ENCODE assay signal across 14 cellular contexts in genomic region chr5:111163000-111163399, GRCh38.
A peak's percentile ranks its signal among the peaks of the same experiment; 100 is the strongest.
DNase-seq lines count a peak whose midpoint lies in the region; ATAC-seq and TF ChIP-seq lines count a peak whose summit lies in the region.
"Had no signal": no experiment of that assay in that cellular context is flagged by ENCODE, and none has a peak within 500 bp of the region (broad histone marks: within the 10 kb centered on the region; RNA-seq: fewer than 3 reads in every experiment).

No MANE protein-coding gene starts in this region.

- peaks cover 19% of the 10 kb centered on the region for H3K4me1 Mint-ChIP-seq in activated CD4-positive, alpha-beta T cell treated with anti-CD3 and anti-CD28 coated beads for 36 hours
- H3K4me1 Mint-ChIP-seq in naive thymus-derived CD8-positive, alpha-beta T cell: peaks cover 0 to 4% (median 1%) of the 10 kb centered on the region in 4 donors
- H3K4me1 Mint-ChIP-seq: CD14-positive monocyte had no signal

- no peaks in the 10 kb centered on the region for H3K36me3 Mint-ChIP-seq in activated CD4-positive, alpha-beta T cell treated with anti-CD3 and anti-CD28 coated beads for 36 hours (ENCODE audit: low read depth)
- no peaks in the 10 kb centered on the region for H3K36me3 Mint-ChIP-seq in naive thymus-derived CD8-positive, alpha-beta T cell
- H3K36me3 Mint-ChIP-seq: CD14-positive monocyte; CD8-positive, alpha-beta memory T cell had no signal

- no peaks in the 10 kb centered on the region for H3K79me2 ChIP-seq in osteoblast (ENCODE audit: insufficient read depth, low read length)

- H3K4me3 ChIP-seq in osteoblast (ENCODE audit: insufficient read depth, low read length): no peak overlapping the region

- intact Hi-C loops in activated CD4-positive, alpha-beta T cell treated with anti-CD3 and anti-CD28 coated beads for 36 hours (cut with DNase I, micrococcal nuclease): no loop called here

- H3K9me3 ChIP-seq in osteoblast (ENCODE audit: low read depth, low read length): no peaks in the 10 kb centered on the region
- H3K9me3 ChIP-seq: Caco-2 had no signal

- H3K27ac Mint-ChIP-seq in activated CD4-positive, alpha-beta T cell treated with anti-CD3 and anti-CD28 coated beads for 36 hours: no peak overlapping the region
- no peak overlapping the region for H3K27ac Mint-ChIP-seq in naive thymus-derived CD8-positive, alpha-beta T cell
- H3K27ac Mint-ChIP-seq: CD14-positive monocyte had no signal

- no peak overlapping the region for H3K4me3 Mint-ChIP-seq in activated CD4-positive, alpha-beta T cell treated with anti-CD3 and anti-CD28 coated beads for 36 hours
- H3K4me3 Mint-ChIP-seq in naive thymus-derived CD8-positive, alpha-beta T cell: no peak overlapping the region
- H3K4me3 Mint-ChIP-seq: CD14-positive monocyte; CD8-positive, alpha-beta memory T cell had no signal

- no peaks in the 10 kb centered on the region for H3K27me3 ChIP-seq in osteoblast (ENCODE audit: insufficient read depth, low read length)

- no peaks in the 10 kb centered on the region for H3K4me1 ChIP-seq in osteoblast (ENCODE audit: insufficient read depth, low read length)
- H3K4me1 ChIP-seq: Caco-2 had no signal

- no peak for DNase-seq in activated CD4-positive, alpha-beta T cell treated with anti-CD3 and anti-CD28 coated beads for 36 hours
- no peak for DNase-seq in activated CD4-positive, alpha-beta T cell treated with anti-CD3 and anti-CD28 coated beads, Interleukin-2, amount 50 U/mL, for 4 hours
- DNase-seq in HCEC 1CT (peak; percentile 32), RPMI7951 (ENCODE audit: low read depth) (peak; percentile 31), osteoblast (ENCODE audit: insufficient read length, low spot score, missing footprints) (peak; percentile 17), NCI-H748 (lab: John Stamatoyannopoulos, UW; ENCODE audit: unreplicated experiment) (no peak)
- no peak for DNase-seq in naive thymus-derived CD8-positive, alpha-beta T cell
- no peak for DNase-seq in activated CD8-positive, alpha-beta memory T cell treated with anti-CD3 and anti-CD28 coated beads, Interleukin-2, amount 50 U/mL, for 48 hours
- DNase-seq: Caco-2; CD8-positive, alpha-beta memory T cell; DND-41 had no signal

- H3K27ac ChIP-seq in osteoblast (ENCODE audit: low read depth, low read length): no peak overlapping the region
- H3K27ac ChIP-seq: 22Rv1 had no signal

- ATAC-seq in activated CD4-positive, alpha-beta T cell treated with anti-CD3 and anti-CD28 coated beads for 36 hours: peak; percentile 24
- ATAC-seq in naive thymus-derived CD8-positive, alpha-beta T cell: no peak
- ATAC-seq: HCT116 had no signal

- H2AFZ ChIP-seq in osteoblast (ENCODE audit: low read length): no peak overlapping the region

- no peaks in the 10 kb centered on the region for H3K27me3 Mint-ChIP-seq in activated CD4-positive, alpha-beta T cell treated with anti-CD3 and anti-CD28 coated beads for 36 hours
- peaks cover 0 to 1% (median 0%) of the 10 kb centered on the region in 5 donors for H3K27me3 Mint-ChIP-seq in naive thymus-derived CD8-positive, alpha-beta T cell

- no peaks in the 10 kb centered on the region for H3K36me3 ChIP-seq in osteoblast (ENCODE audit: insufficient read depth, low read length)

- POLR2A ChIA-PET in activated CD4-positive, alpha-beta T cell treated with anti-CD3 and anti-CD28 coated beads for 36 hours (lab: Charles Lee): no interaction called here
- POLR2A ChIA-PET in naive thymus-derived CD8-positive, alpha-beta T cell (lab: Charles Lee): interaction anchor here (1.1 kb wide), 1 partner anchor 58 kb away, joined by 3 read pairs; no protein-coding TSS in a partner anchor

- TF ChIP-seq CTCF in osteoblast (IDR thresholded peaks at IDR 0.05; ENCODE audit: extremely low read depth, low read depth, low read length): no peak

- no peak overlapping the region for H3K4me2 ChIP-seq in osteoblast (ENCODE audit: insufficient read depth, low read length)

- H3K9me3 Mint-ChIP-seq in activated CD4-positive, alpha-beta T cell treated with anti-CD3 and anti-CD28 coated beads for 36 hours (ENCODE audit: low read depth): peaks cover 2% of the 10 kb centered on the region
- peaks cover 0 to 2% (median 0%) of the 10 kb centered on the region in 9 donors for H3K9me3 Mint-ChIP-seq in naive thymus-derived CD8-positive, alpha-beta T cell
- H3K9me3 Mint-ChIP-seq: CD8-positive, alpha-beta memory T cell had no signal

- H4K20me1 ChIP-seq in osteoblast (ENCODE audit: insufficient read depth, low read length): no peaks in the 10 kb centered on the region

- CTCF ChIA-PET in activated CD4-positive, alpha-beta T cell treated with anti-CD3 and anti-CD28 coated beads for 36 hours (lab: Charles Lee): interaction anchor here (1.0 to 4.9 kb wide), 4 partner anchors 12 to 368 kb away, joined by 3 to 62 read pairs (median 5); no protein-coding TSS in a partner anchor

Comparison
In these comparisons a context has a peak if more than half of its experiments do, and no peak if none do; other contexts are left out.
1. DNase-seq: peak in HCEC 1CT (single experiment), RPMI7951 (single experiment) and osteoblast (single experiment); none in activated CD4-positive, alpha-beta T cell treated with anti-CD3 and anti-CD28 coated beads for 36 hours (single experiment), activated CD4-positive, alpha-beta T cell treated with anti-CD3 and anti-CD28 coated beads, Interleukin-2, amount 50 U/mL, for 4 hours (0 of 2), naive thymus-derived CD8-positive, alpha-beta T cell (0 of 10), activated CD8-positive, alpha-beta memory T cell treated with anti-CD3 and anti-CD28 coated beads, Interleukin-2, amount 50 U/mL, for 48 hours (single experiment) and NCI-H748 (single experiment).